ENCODE assay signal across 21 cellular contexts in the genomic region with DNA sequence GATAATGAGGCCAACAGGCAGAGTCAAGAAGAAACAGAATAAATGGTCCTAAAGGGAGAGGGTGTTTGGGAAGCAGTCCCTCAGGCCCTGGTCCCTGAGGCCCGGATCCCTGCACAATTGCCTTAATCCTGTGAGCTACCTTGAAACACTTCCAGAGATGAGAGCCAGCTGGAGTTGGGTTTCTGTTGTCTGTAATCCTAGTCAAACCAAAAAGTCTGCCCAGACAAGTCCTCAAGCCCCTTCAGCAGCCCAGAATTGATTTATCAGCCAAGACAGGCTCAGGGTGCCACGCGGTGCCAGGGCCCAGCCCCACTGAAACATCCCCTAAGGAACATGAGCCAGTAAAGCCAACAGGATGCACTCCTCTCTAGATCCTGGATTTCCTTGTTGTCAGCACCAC. TPM values are rescaled to one million over a fixed set of nuclear protein-coding genes. Genes with fewer than 3 reads are reported as not detected.
DNase-seq lines count a peak whose midpoint lies in the region; ATAC-seq, FAIRE-seq and TF ChIP-seq lines count a peak whose summit lies in the region.
"Had no signal": no experiment of that assay in that cellular context is flagged by ENCODE, and none has a peak within 500 bp of the region (broad histone marks: within the 10 kb centered on the region; RNA-seq: fewer than 3 reads in every experiment).

No MANE protein-coding gene starts in this region.

- H3K36me3 ChIP-seq in A673 (ENCODE audit: insufficient read depth, low read length, poor library complexity, severe bottlenecking) (no peaks in the 10 kb centered on the region), kidney (ENCODE audit: control insufficient read depth in 1 of 2, insufficient read depth in 2 of 2, low read length in 2 of 2) (no peaks in the 10 kb centered on the region)

- DNase-seq in A673 (ENCODE audit: low spot score): no peak
- peak; percentile 85 for DNase-seq in NCI-H1105 treated with DMSO at 0.1 percent for 48 hours (lab: John Stamatoyannopoulos, UW)
- DNase-seq in NCI-H524 treated with DMSO at 0.1 percent for 48 hours (lab: John Stamatoyannopoulos, UW): peak; percentile 93
- no peak for DNase-seq in epithelial cell of prostate (ENCODE audit: low read depth, low spot score)
- no peak for DNase-seq in kidney
- DNase-seq: activated CD4-positive, alpha-beta T cell treated with anti-CD3 and anti-CD28 coated beads for 48 hours; activated naive CD4-positive, alpha-beta T cell treated with anti-CD3 and anti-CD28 coated beads, Interleukin-2, amount 10 ng/mL, durations not matched to agents 7 days and 5 days; activated T-cell treated with anti-CD3 and anti-CD28 coated beads for 4 hours; GDM1; kidney glomerular epithelial cell; NCI-H187 treated with DMSO at 0.1 percent for 48 hours; T1000 had no signal

- no peaks in the 10 kb centered on the region for H3K27me3 ChIP-seq in A673 (replicated peaks; ENCODE audit: insufficient read depth, low read depth, low read length, poor library complexity)
- H3K27me3 ChIP-seq: body of pancreas, dorsolateral prefrontal cortex had no signal

- TF ChIP-seq CTCF in A673 (conservative IDR thresholded peaks at IDR 0.05; ENCODE audit: low read depth, low read length) (no peak), kidney (IDR thresholded peaks at IDR 0.05; ENCODE audit: borderline replicate concordance, extremely low read depth, insufficient read depth) (no peak)

- H3K4me1 ChIP-seq in A673 (ENCODE audit: insufficient read depth, low read length, poor library complexity, severe bottlenecking) (peaks cover 47% of the 10 kb centered on the region), kidney (ENCODE audit: control insufficient read depth in 1 of 2, insufficient read depth in 1 of 2, low read depth in 1 of 2, low read length in 2 of 2) (peaks cover 0 to 9% of the 10 kb centered on the region in 2 donors)

- no peak for ATAC-seq in HG03139 (IDR thresholded peaks at IDR 0.05; ENCODE audit: unreplicated experiment)
- ATAC-seq in GM18909 (IDR thresholded peaks at IDR 0.05; ENCODE audit: poor library complexity, unreplicated experiment): no peak
- no peak for ATAC-seq in GM21515 (IDR thresholded peaks at IDR 0.05; ENCODE audit: unreplicated experiment)
- ATAC-seq: body of pancreas, HCT116, sciatic nerve had no signal

- no peak overlapping the region for H3K9ac ChIP-seq in kidney (ENCODE audit: low read length in 2 of 2)

- no peak for FAIRE-seq in kidney (lab: Jason Lieb, UNC)
- FAIRE-seq: GM12891 had no signal

- H3K9me3 ChIP-seq in A673 (ENCODE audit: low read depth, low read length, poor library complexity, severe bottlenecking) (no peaks in the 10 kb centered on the region), kidney (ENCODE audit: control insufficient read depth in 1 of 2, low read length in 2 of 2) (no peaks in the 10 kb centered on the region)
- H3K9me3 ChIP-seq: body of pancreas had no signal

- H3K4me3 ChIP-seq in A673 (ENCODE audit: low read depth, low read length, poor library complexity, severe bottlenecking) (no peak overlapping the region), kidney (ENCODE audit: low read length in 2 of 2) (no peak overlapping the region)
- H3K4me3 ChIP-seq: body of pancreas, dorsolateral prefrontal cortex, SK-N-MC had no signal

- no TSS peak for BruUV-seq in A673 (replicated peaks; lab: Mats Ljungman, UMichigan)

- intact Hi-C loops in A673 (cut with micrococcal nuclease; ENCODE audit: unreplicated experiment): no loop called here
- intact Hi-C loops in kidney (cut with DNase I): no loop called here

- POLR2A ChIA-PET in A673 (lab: Charles Lee; ENCODE audit: low non-redundant PET): no interaction called here

- CTCF ChIA-PET in A673 (lab: Charles Lee): no interaction called here

- H3K27ac ChIP-seq in A673 (ENCODE audit: low read depth, low read length, poor library complexity, severe bottlenecking) (peak overlapping the region; percentile 33), epithelial cell of prostate (peak overlapping the region; percentile 43), kidney (ENCODE audit: low read depth in 2 of 2, low read length in 2 of 2) (no peak overlapping the region)
- H3K27ac ChIP-seq: body of pancreas, SK-N-MC had no signal

RNA-seq across cellular contexts. Expression of a gene that starts 16.4 kb away (rescaled TPM):
- total RNA-seq in A673 (2021) (77.4 and 85.3 TPM in 2 replicates), kidney (158 TPM)
- 114 TPM for polyA plus RNA-seq in kidney (ENCODE audit: insufficient read depth, low read depth, low replicate concordance)

Comparison
In these comparisons a context has a peak if more than half of its experiments do, and no peak if none do; other contexts are left out.
1. DNase-seq: peak in NCI-H1105 treated with DMSO at 0.1 percent for 48 hours (single experiment) and NCI-H524 treated with DMSO at 0.1 percent for 48 hours (single experiment); none in A673 (single experiment), epithelial cell of prostate (single experiment) and kidney (single experiment).
2. H3K27ac ChIP-seq: peak in A673 (single experiment) and epithelial cell of prostate (single experiment); none in kidney (0 of 2).